In genomic region chr3:10189557-10190374, GRCh38 we compare ENCODE assay signal across 8 cellular contexts. TPM values are rescaled to one million over a fixed set of nuclear protein-coding genes. Genes with fewer than 3 reads are reported as not detected.
DNase-seq lines count a peak whose midpoint lies in the region; ATAC-seq and TF ChIP-seq lines count a peak whose summit lies in the region.

No MANE protein-coding gene starts in this region.

- H3K9ac ChIP-seq in rectal smooth muscle tissue (ENCODE audit: low read length) = no peak overlapping the region

- peak overlapping the region; percentile 69 for H3K4me3 Mint-ChIP-seq in activated T-helper 1 cell treated with anti-CD3 and anti-CD28 coated beads, Interleukin-12 subunit alpha, Interleukin-12 subunit beta, Interleukin-2, Interleukin-4 antibody, amounts not matched to agents 30 ng/mL and 10 ng/mL and 1 ng/mL, durations not matched to agents 14 hours and 24 hours and 36 hours

- H3K27ac ChIP-seq in rectal smooth muscle tissue (ENCODE audit: low read depth, low read length) = peak overlapping the region; percentile 21

- in situ Hi-C loops in GM13977 (cut with MboI; ENCODE audit: low pct_unique_long_range_greater_than_20kb, low sequenced_read_pairs, unreplicated experiment) = no loop called here

- peaks cover 25% of the 10 kb centered on the region for H3K36me3 Mint-ChIP-seq in activated T-helper 1 cell treated with anti-CD3 and anti-CD28 coated beads, Interleukin-12 subunit alpha, Interleukin-12 subunit beta, Interleukin-2, Interleukin-4 antibody, amounts not matched to agents 30 ng/mL and 10 ng/mL and 1 ng/mL, durations not matched to agents 14 hours and 24 hours and 36 hours (ENCODE audit: low read depth)

- TF ChIP-seq POLR2A in NB4 (IDR thresholded peaks at IDR 0.05; ENCODE audit: extremely low read depth, insufficient read length) = no peak

- intact Hi-C loops in activated T-helper 1 cell treated with anti-CD3 and anti-CD28 coated beads, Interleukin-12 subunit alpha, Interleukin-12 subunit beta, Interleukin-2, Interleukin-4 antibody, amounts not matched to agents 30 ng/mL and 10 ng/mL and 1 ng/mL, durations not matched to agents 14 hours and 24 hours and 36 hours (cut with micrococcal nuclease) = loop anchor here (1.0 kb wide), 1 partner anchor 10 kb away; no protein-coding TSS in a partner anchor

- H3K27me3 ChIP-seq in BE2C (no peaks in the 10 kb centered on the region), rectal smooth muscle tissue (ENCODE audit: control insufficient read depth, insufficient read depth, low read length) (no peaks in the 10 kb centered on the region)

- H3K36me3 ChIP-seq in BE2C (no peaks in the 10 kb centered on the region), rectal smooth muscle tissue (ENCODE audit: control insufficient read depth, insufficient read depth, low read length) (no peaks in the 10 kb centered on the region)

- no peaks in the 10 kb centered on the region for H3K9me3 ChIP-seq in BE2C

- H3K4me3 ChIP-seq in BE2C (ENCODE audit: low read depth, low read length) = no peak overlapping the region
- no peak overlapping the region for H3K4me3 ChIP-seq in NB4 (ENCODE audit: low read depth, low read length)
- H3K4me3 ChIP-seq in rectal smooth muscle tissue (ENCODE audit: low read length) = no peak overlapping the region

- no peak for ATAC-seq in GM19467 (IDR thresholded peaks at IDR 0.05; ENCODE audit: unreplicated experiment)

- peaks cover 77% of the 10 kb centered on the region for H3K4me1 Mint-ChIP-seq in activated T-helper 1 cell treated with anti-CD3 and anti-CD28 coated beads, Interleukin-12 subunit alpha, Interleukin-12 subunit beta, Interleukin-2, Interleukin-4 antibody, amounts not matched to agents 30 ng/mL and 10 ng/mL and 1 ng/mL, durations not matched to agents 14 hours and 24 hours and 36 hours (ENCODE audit: low read depth)

- H3K27me3 Mint-ChIP-seq in activated T-helper 1 cell treated with anti-CD3 and anti-CD28 coated beads, Interleukin-12 subunit alpha, Interleukin-12 subunit beta, Interleukin-2, Interleukin-4 antibody, amounts not matched to agents 30 ng/mL and 10 ng/mL and 1 ng/mL, durations not matched to agents 14 hours and 24 hours and 36 hours (ENCODE audit: insufficient read depth) = no peaks in the 10 kb centered on the region

- DNase-seq in BE2C (peak; percentile 16), NB4 (ENCODE audit: low read depth) (peak; percentile 87), globus pallidus (ENCODE audit: low spot score) (peak; percentile 97), NCI-H1417 treated with DMSO at 0.1 percent for 48 hours (lab: John Stamatoyannopoulos, UW) (no peak), GM13977 (ENCODE audit: low spot score) (no peak)
- peak; percentile 44 for DNase-seq in activated T-helper 1 cell treated with anti-CD3 and anti-CD28 coated beads, Interleukin-12 subunit alpha, Interleukin-12 subunit beta, Interleukin-2, Interleukin-4 antibody, amounts not matched to agents 30 ng/mL and 10 ng/mL and 1 ng/mL, durations not matched to agents 14 hours and 24 hours and 36 hours (ENCODE audit: low spot score)

- TF ChIP-seq CTCF in BE2C (IDR thresholded peaks at IDR 0.05; ENCODE audit: low read depth, low read length) (no peak), NB4 (IDR thresholded peaks at IDR 0.05; ENCODE audit: low read depth, low read length) (no peak), GM13977 (IDR thresholded peaks at IDR 0.05; ENCODE audit: extremely low read depth, insufficient read depth, missing control alignments) (no peak)

- peak overlapping the region; percentile 91 for H3K27ac Mint-ChIP-seq in activated T-helper 1 cell treated with anti-CD3 and anti-CD28 coated beads, Interleukin-12 subunit alpha, Interleukin-12 subunit beta, Interleukin-2, Interleukin-4 antibody, amounts not matched to agents 30 ng/mL and 10 ng/mL and 1 ng/mL, durations not matched to agents 14 hours and 24 hours and 36 hours

- no peaks in the 10 kb centered on the region for H3K9me3 Mint-ChIP-seq in activated T-helper 1 cell treated with anti-CD3 and anti-CD28 coated beads, Interleukin-12 subunit alpha, Interleukin-12 subunit beta, Interleukin-2, Interleukin-4 antibody, amounts not matched to agents 30 ng/mL and 10 ng/mL and 1 ng/mL, durations not matched to agents 14 hours and 24 hours and 36 hours

- H3K4me1 ChIP-seq in BE2C = no peaks in the 10 kb centered on the region
- H3K4me1 ChIP-seq in rectal smooth muscle tissue (ENCODE audit: control insufficient read depth, insufficient read depth, low read length) = peaks cover 54% of the 10 kb centered on the region

RNA-seq across cellular contexts. Expression of gene IRAK2, which starts 25.0 kb away (rescaled TPM):
- polyA plus RNA-seq in BE2C (2012; ENCODE audit: insufficient read depth, insufficient read length, low read depth) = 0.37 TPM
- total RNA-seq in activated T-helper 1 cell treated with anti-CD3 and anti-CD28 coated beads, Interleukin-12 subunit alpha, Interleukin-12 subunit beta, Interleukin-2, Interleukin-4 antibody, amounts not matched to agents 30 ng/mL and 10 ng/mL and 1 ng/mL, durations not matched to agents 14 hours and 24 hours and 36 hours = 8.1 and 8.6 TPM in 2 replicates

RNA-seq across cellular contexts. Expression of gene VHL, which starts 48.2 kb away (rescaled TPM):
- polyA plus RNA-seq in BE2C (2012; ENCODE audit: insufficient read depth, insufficient read length, low read depth) = 22.8 TPM
- 59.6 and 65.8 TPM in 2 replicates for total RNA-seq in activated T-helper 1 cell treated with anti-CD3 and anti-CD28 coated beads, Interleukin-12 subunit alpha, Interleukin-12 subunit beta, Interleukin-2, Interleukin-4 antibody, amounts not matched to agents 30 ng/mL and 10 ng/mL and 1 ng/mL, durations not matched to agents 14 hours and 24 hours and 36 hours

RNA-seq across cellular contexts. Expression of gene TATDN2, which starts 58.5 kb away (rescaled TPM):
- 15.8 TPM for polyA plus RNA-seq in BE2C (2012; ENCODE audit: insufficient read depth, insufficient read length, low read depth)
- total RNA-seq in activated T-helper 1 cell treated with anti-CD3 and anti-CD28 coated beads, Interleukin-12 subunit alpha, Interleukin-12 subunit beta, Interleukin-2, Interleukin-4 antibody, amounts not matched to agents 30 ng/mL and 10 ng/mL and 1 ng/mL, durations not matched to agents 14 hours and 24 hours and 36 hours = 80.4 and 81.5 TPM in 2 replicates

Comparison
In these comparisons a context has a peak if more than half of its experiments do, and no peak if none do; other contexts are left out.
1. DNase-seq: peak in BE2C (single experiment), NB4 (single experiment), activated T-helper 1 cell treated with anti-CD3 and anti-CD28 coated beads, Interleukin-12 subunit alpha, Interleukin-12 subunit beta, Interleukin-2, Interleukin-4 antibody, amounts not matched to agents 30 ng/mL and 10 ng/mL and 1 ng/mL, durations not matched to agents 14 hours and 24 hours and 36 hours (single experiment) and globus pallidus (single experiment); none in NCI-H1417 treated with DMSO at 0.1 percent for 48 hours (single experiment) and GM13977 (single experiment).